15 cellular contexts compared by ENCODE assay signal in the genomic region with DNA sequence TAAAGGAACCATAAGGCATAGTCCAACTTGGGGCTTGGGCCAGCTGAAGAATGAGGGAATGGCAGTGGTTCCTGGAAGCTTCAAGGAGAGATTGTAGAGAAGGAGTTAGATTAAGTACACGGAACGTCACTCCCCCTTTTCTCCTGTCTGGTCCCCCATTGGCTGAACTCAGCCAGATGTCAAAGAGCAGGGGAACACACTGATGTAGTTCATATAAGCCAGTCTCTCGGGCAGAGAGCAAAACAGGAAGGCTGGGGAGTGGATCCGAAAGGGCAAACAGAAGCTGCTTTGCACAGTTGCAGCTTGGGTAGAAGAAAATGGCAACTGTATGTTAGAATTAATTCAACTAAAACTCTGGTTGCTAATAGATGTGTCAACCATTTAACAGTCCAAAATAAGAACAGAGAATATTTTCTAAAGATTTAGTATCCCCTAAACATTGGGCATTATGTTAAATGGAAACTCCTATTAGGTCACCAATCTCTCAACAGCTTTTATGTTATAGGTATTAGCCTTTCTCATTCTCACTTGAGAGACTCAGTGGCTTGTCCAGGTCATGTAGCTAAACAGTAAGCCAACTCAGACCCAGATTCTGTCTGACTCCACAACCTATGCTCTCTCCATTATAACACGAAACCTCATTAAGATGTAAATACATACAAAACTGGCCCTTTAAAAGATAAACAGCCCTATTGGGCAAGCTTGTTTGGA.
"Had no signal": no experiment of that assay in that cellular context is flagged by ENCODE, and none has a peak within 500 bp of the region (broad histone marks: within the 10 kb centered on the region; RNA-seq: fewer than 3 reads in every experiment).

No MANE protein-coding gene starts in this region.

- H3K27ac ChIP-seq: colonic mucosa, esophagus muscularis mucosa, left ventricle myocardium inferior, sigmoid colon, thyroid gland, uterus had no signal

- DNase-seq: activated B cell treated with CpG ODN at 0.5 μM for 24 hours; activated CD8-positive, alpha-beta memory T cell treated with anti-CD3 and anti-CD28 coated beads, Interleukin-2, amount 50 U/mL, for 48 hours; activated gamma-delta T cell treated with Interleukin-2 at 50 U/mL for 16 hours; amygdala; central memory CD4-positive, alpha-beta T cell; colonic mucosa; hippocampal formation; left ventricle myocardium inferior; mesendoderm; sigmoid colon; stimulated activated CD4-positive, alpha-beta T cell treated with anti-CD3 and anti-CD28 coated beads, Interleukin-1b, Interleukin-23, amount 100 ng/mL, for 48 hours; thyroid gland; uterus had no signal

- H3K4me3 ChIP-seq: colonic mucosa, esophagus muscularis mucosa, left ventricle myocardium inferior, sigmoid colon, thyroid gland, uterus had no signal

- H3K36me3 ChIP-seq: colonic mucosa, esophagus muscularis mucosa, left ventricle myocardium inferior, sigmoid colon, thyroid gland, uterus had no signal

- ATAC-seq: stimulated activated effector memory CD8-positive, alpha-beta T cell treated with anti-CD3 and anti-CD28 coated beads, Interleukin-12 subunit alpha, Interleukin-12 subunit beta, amount 100 ng/mL, for 72 hours had no signal

- H3K9me3 ChIP-seq: colonic mucosa, esophagus muscularis mucosa, left ventricle myocardium inferior, sigmoid colon, thyroid gland, uterus had no signal

- H3K4me1 ChIP-seq: colonic mucosa had no signal

- H3K27me3 ChIP-seq: colonic mucosa, esophagus muscularis mucosa, sigmoid colon, thyroid gland, uterus had no signal
